In genomic region chr13:64239372-64239771, GRCh38 we compare ENCODE assay signal across 15 cellular contexts.
DNase-seq lines count a peak whose midpoint lies in the region; ATAC-seq and TF ChIP-seq lines count a peak whose summit lies in the region.
"Had no signal": no experiment of that assay in that cellular context is flagged by ENCODE, and none has a peak within 500 bp of the region (broad histone marks: within the 10 kb centered on the region; RNA-seq: fewer than 3 reads in every experiment).

No MANE protein-coding gene starts in this region.

- H3K27me3 ChIP-seq in RWPE2 (ENCODE audit: insufficient read depth, poor library complexity, severe bottlenecking), result no peaks in the 10 kb centered on the region

- DNase-seq in GM03348 (ENCODE audit: low spot score), result peak; percentile 58
- DNase-seq in RWPE2 (ENCODE audit: low spot score), result no peak
- peak; percentile 17 for DNase-seq in fibroblast of mammary gland (ENCODE audit: low read depth)
- peak; percentile 81 for DNase-seq in retinal pigment epithelial cell (ENCODE audit: low read depth)
- DNase-seq in ecto neural progenitor cell (ENCODE audit: low spot score), result no peak
- no peak for DNase-seq in COR-L47 (lab: John Stamatoyannopoulos, UW)
- DNase-seq: activated CD8-positive, alpha-beta T cell treated with anti-CD3 and anti-CD28 coated beads for 36 hours; activated effector memory CD4-positive, alpha-beta T cell treated with Interleukin-2 at 50 U/mL for 16 hours; CD4-positive, alpha-beta memory T cell; hippocampal formation; NCI-H1694; NCI-H526; SHP77 treated with DMSO at 0.1 percent for 48 hours had no signal

- no peak overlapping the region for H3K27ac ChIP-seq in RWPE2 (ENCODE audit: poor library complexity, severe bottlenecking)

- H3K4me3 ChIP-seq in RWPE2 (ENCODE audit: severe bottlenecking) (no peak overlapping the region), fibroblast of mammary gland (ENCODE audit: control insufficient read depth, low read depth, low read length) (no peak overlapping the region), retinal pigment epithelial cell (ENCODE audit: low read length) (no peak overlapping the region)

- H3K4me1 ChIP-seq in RWPE2 (ENCODE audit: insufficient read depth, poor library complexity, severe bottlenecking), result no peaks in the 10 kb centered on the region

- peak; percentile 45; the same call in 1 of the 3 replicates for ATAC-seq in RWPE2 (ENCODE audit: low read depth)
- no peak for ATAC-seq in HG02798 (IDR thresholded peaks at IDR 0.05; ENCODE audit: poor library complexity, unreplicated experiment)
- ATAC-seq in GM19455 (IDR thresholded peaks at IDR 0.05; ENCODE audit: unreplicated experiment), result no peak
- ATAC-seq: activated CD8-positive, alpha-beta T cell treated with anti-CD3 and anti-CD28 coated beads for 36 hours had no signal

- no peaks in the 10 kb centered on the region for H3K9me3 ChIP-seq in RWPE2 (ENCODE audit: severe bottlenecking)

- no peaks in the 10 kb centered on the region for H3K36me3 ChIP-seq in RWPE2 (ENCODE audit: low read depth)

- TF ChIP-seq CTCF in RWPE2 (IDR thresholded peaks at IDR 0.05; ENCODE audit: poor library complexity, severe bottlenecking), result no peak
- no peak for TF ChIP-seq CTCF in fibroblast of mammary gland (conservative IDR thresholded peaks at IDR 0.05; ENCODE audit: control insufficient read depth, insufficient read depth, low read depth, low read length)
- TF ChIP-seq CTCF in retinal pigment epithelial cell (conservative IDR thresholded peaks at IDR 0.05; ENCODE audit: low read depth, low read length), result no peak

Comparison
In these comparisons a context has a peak if more than half of its experiments do, and no peak if none do; other contexts are left out.
1. DNase-seq: peak in GM03348 (single experiment), fibroblast of mammary gland (single experiment) and retinal pigment epithelial cell (single experiment); none in RWPE2 (single experiment), ecto neural progenitor cell (single experiment) and COR-L47 (single experiment).